Comparison of ENCODE assay signal across 11 cellular contexts in the genomic region with DNA sequence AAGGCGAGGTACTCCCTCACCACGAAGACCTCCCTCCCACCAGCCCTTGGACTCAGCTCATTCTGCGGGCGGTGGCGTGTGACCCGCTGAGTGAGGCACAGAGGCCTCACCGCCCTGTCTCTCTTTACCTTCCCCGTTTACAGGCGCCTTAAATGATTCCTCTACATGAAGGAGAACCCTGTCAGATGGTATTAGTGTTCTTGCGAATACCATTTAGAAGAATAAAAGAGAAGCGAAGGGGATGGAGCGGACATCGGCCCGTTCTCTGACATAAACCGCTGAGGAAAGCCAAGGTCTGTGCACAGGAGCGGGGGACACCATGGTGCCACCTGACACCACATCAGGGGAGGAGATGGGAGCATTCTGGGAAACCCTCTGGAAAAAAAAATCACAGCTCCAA.
DNase-seq lines count a peak whose midpoint lies in the region; ATAC-seq and TF ChIP-seq lines count a peak whose summit lies in the region.
"Had no signal": no experiment of that assay in that cellular context is flagged by ENCODE, and none has a peak within 500 bp of the region (broad histone marks: within the 10 kb centered on the region; RNA-seq: fewer than 3 reads in every experiment).

No MANE protein-coding gene starts in this region.

- peak overlapping the region; percentile 72 for H3K27ac Mint-ChIP-seq in CD4-positive, alpha-beta T cell
- peak overlapping the region; percentile 81 for H3K27ac Mint-ChIP-seq in T-helper 17 cell
- peak overlapping the region in 1 of 2 donors; percentile 90 for H3K27ac Mint-ChIP-seq in effector memory CD8-positive, alpha-beta T cell

- H3K9me3 Mint-ChIP-seq in CD4-positive, alpha-beta T cell: no peaks in the 10 kb centered on the region
- no peaks in the 10 kb centered on the region for H3K9me3 Mint-ChIP-seq in effector memory CD8-positive, alpha-beta T cell
- H3K9me3 Mint-ChIP-seq: central memory CD8-positive, alpha-beta T cell had no signal

- CTCF ChIA-PET in CD4-positive, alpha-beta T cell (lab: Charles Lee): interaction anchor here (1.2 kb wide), 1 partner anchor 8 kb away, joined by 4 read pairs; no protein-coding TSS in a partner anchor

- H3K4me3 ChIP-seq in skin epidermis: no peak overlapping the region
- H3K4me3 ChIP-seq: K562 had no signal

- H3K4me1 Mint-ChIP-seq in CD4-positive, alpha-beta T cell (ENCODE audit: low read depth): peaks cover 85% of the 10 kb centered on the region
- peaks cover 53% of the 10 kb centered on the region for H3K4me1 Mint-ChIP-seq in T-helper 17 cell
- H3K4me1 Mint-ChIP-seq in effector memory CD8-positive, alpha-beta T cell (ENCODE audit: low read depth in 2 of 2): peaks cover 57 to 70% of the 10 kb centered on the region in 2 donors

- no peaks in the 10 kb centered on the region for H3K36me3 Mint-ChIP-seq in CD4-positive, alpha-beta T cell (ENCODE audit: low read depth)
- H3K36me3 Mint-ChIP-seq in T-helper 17 cell (ENCODE audit: low read depth): no peaks in the 10 kb centered on the region
- no peaks in the 10 kb centered on the region for H3K36me3 Mint-ChIP-seq in effector memory CD8-positive, alpha-beta T cell (ENCODE audit: insufficient read depth)

- H3K4me3 Mint-ChIP-seq in CD4-positive, alpha-beta T cell: peak overlapping the region; percentile 38
- H3K4me3 Mint-ChIP-seq in T-helper 17 cell: no peak overlapping the region
- no peak overlapping the region for H3K4me3 Mint-ChIP-seq in effector memory CD8-positive, alpha-beta T cell
- H3K4me3 Mint-ChIP-seq: central memory CD8-positive, alpha-beta T cell had no signal

- H3K27ac ChIP-seq in CD4-positive, alpha-beta T cell (ENCODE audit: low read depth, low read length): no peak overlapping the region
- peak overlapping the region in 17 of 21 experiments; percentile 18 to 80 (median 66) for H3K27ac ChIP-seq in skin epidermis

- no peak for TF ChIP-seq CTCF in CD4-positive, alpha-beta T cell (IDR thresholded peaks at IDR 0.05)

- intact Hi-C loops in CD4-positive, alpha-beta T cell (cut with DNase I, micrococcal nuclease): loop anchor here (5.0 kb wide), 2 partner anchors 36 to 41 kb away; no protein-coding TSS in a partner anchor

- no peaks in the 10 kb centered on the region for H3K27me3 ChIP-seq in CD4-positive, alpha-beta T cell (ENCODE audit: control insufficient read depth, insufficient read depth, low read length)

- POLR2A ChIA-PET in CD4-positive, alpha-beta T cell (lab: Charles Lee): interaction anchor here (1.3 to 2.3 kb wide), 2 partner anchors 10 to 101 kb away, joined by 3 to 10 read pairs; no protein-coding TSS in a partner anchor

- ATAC-seq in CD4-positive, alpha-beta T cell (ENCODE audit: poor library complexity): no peak
- ATAC-seq in T-helper 17 cell: no peak
- ATAC-seq in effector memory CD8-positive, alpha-beta T cell (replicated peaks): no peak
- ATAC-seq in GM19467 (IDR thresholded peaks at IDR 0.05; ENCODE audit: unreplicated experiment): no peak
- ATAC-seq: K562 had no signal

- H3K27me3 Mint-ChIP-seq in CD4-positive, alpha-beta T cell: no peaks in the 10 kb centered on the region
- H3K27me3 Mint-ChIP-seq in T-helper 17 cell: no peaks in the 10 kb centered on the region
- no peaks in the 10 kb centered on the region for H3K27me3 Mint-ChIP-seq in effector memory CD8-positive, alpha-beta T cell
- H3K27me3 Mint-ChIP-seq: central memory CD8-positive, alpha-beta T cell had no signal

- no peak for DNase-seq in CD4-positive, alpha-beta T cell
- DNase-seq in T-helper 17 cell: no peak
- DNase-seq in left kidney (ENCODE audit: low read depth, low spot score): peak; percentile 88
- DNase-seq in NCI-H82 (lab: John Stamatoyannopoulos, UW): no peak
- no peak for DNase-seq in effector memory CD8-positive, alpha-beta T cell
- no peak for DNase-seq in SHP77 (lab: John Stamatoyannopoulos, UW)
- DNase-seq: Calu3 had no signal

- no peaks in the 10 kb centered on the region for H3K9me3 ChIP-seq in CD4-positive, alpha-beta T cell (ENCODE audit: control insufficient read depth, low read length)
- H3K9me3 ChIP-seq in T-helper 17 cell (ENCODE audit: control insufficient read depth, low read length, poor library complexity, severe bottlenecking): no peaks in the 10 kb centered on the region
